ENCODE assay signal across 8 cellular contexts in the genomic region with DNA sequence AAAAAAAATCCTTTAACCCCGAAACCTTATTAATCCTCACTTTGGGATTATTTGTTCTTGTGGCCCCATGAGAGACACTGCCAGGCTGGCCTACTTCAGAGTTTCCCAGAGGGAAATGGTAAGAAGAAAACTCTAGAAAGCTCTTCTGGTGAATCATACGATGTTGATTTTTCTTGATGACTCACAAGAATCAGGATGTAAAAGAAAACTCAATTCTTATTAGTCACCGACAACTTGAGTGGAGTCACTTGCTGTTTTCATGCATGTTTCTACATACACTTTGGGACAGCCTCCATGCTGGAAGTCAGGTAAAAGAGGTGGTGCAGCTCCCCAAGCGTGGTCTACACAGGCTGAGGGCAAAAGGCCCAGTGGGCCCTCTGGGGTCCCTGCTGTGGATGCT. TPM values are rescaled to one million over a fixed set of nuclear protein-coding genes. Genes with fewer than 3 reads are reported as not detected.
A peak's percentile ranks its signal among the peaks of the same experiment; 100 is the strongest.
DNase-seq lines count a peak whose midpoint lies in the region; ATAC-seq and TF ChIP-seq lines count a peak whose summit lies in the region.

No MANE protein-coding gene starts in this region.

- TF ChIP-seq CTCF in AG10803 (conservative IDR thresholded peaks at IDR 0.05; ENCODE audit: low read length) (no peak), breast epithelium (IDR thresholded peaks at IDR 0.05) (no peak)

- no peaks in the 10 kb centered on the region for H3K4me1 ChIP-seq in breast epithelium
- peaks cover 14% of the 10 kb centered on the region for H3K4me1 ChIP-seq in mesodermal cell (ENCODE audit: control insufficient read depth, insufficient read depth, low read length, poor library complexity, severe bottlenecking)

- H3K9me3 ChIP-seq in breast epithelium (no peaks in the 10 kb centered on the region), mesodermal cell (ENCODE audit: control insufficient read depth, low read length) (no peaks in the 10 kb centered on the region)

- DNase-seq in AG10803 (ENCODE audit: low read depth) = peak; percentile 90
- DNase-seq in M059J (ENCODE audit: low read depth) = peak; percentile 93
- no peak for DNase-seq in breast epithelium (ENCODE audit: low spot score in 2 of 2)
- DNase-seq in stimulated activated CD4-positive, alpha-beta T cell treated with anti-CD3 and anti-CD28 coated beads, Interleukin-4, amount 100 ng/mL, for 4 hours = no peak
- no peak for DNase-seq in NCI-H524 treated with DMSO at 0.1 percent for 48 hours (lab: John Stamatoyannopoulos, UW)
- no peak for DNase-seq in iPS-NIHi7 (ENCODE audit: extremely low spot score)

- H3K27ac ChIP-seq in breast epithelium (peak overlapping the region; percentile 23 to 52), mesodermal cell (ENCODE audit: low read depth, low read length, severe bottlenecking) (peak overlapping the region; percentile 54)

- ATAC-seq in HG02798 (IDR thresholded peaks at IDR 0.05; ENCODE audit: poor library complexity, unreplicated experiment) = no peak

- 80 to 83% methylated on average over 2 of the region's 4 CpGs for WGBS in mesodermal cell (ENCODE audit: insufficient coverage in 2 of 2), 2 experiments

- H3K4me3 ChIP-seq in AG10803 (ENCODE audit: low read length) = no peak overlapping the region
- H3K4me3 ChIP-seq in breast epithelium = no peak overlapping the region
- no peak overlapping the region for H3K4me3 ChIP-seq in mesodermal cell (ENCODE audit: extremely low read depth, insufficient read depth, low read length, poor library complexity, severe bottlenecking)

- intact Hi-C loops in breast epithelium (cut with DNase I; ENCODE audit: low total_unique reads) = loop anchor here (5.0 kb wide), 1 partner anchor 485 kb away; no protein-coding TSS in a partner anchor

- no peaks in the 10 kb centered on the region for H3K27me3 ChIP-seq in breast epithelium

- no peak for TF ChIP-seq POLR2A in breast epithelium (IDR thresholded peaks at IDR 0.05)

- no peaks in the 10 kb centered on the region for H3K36me3 ChIP-seq in breast epithelium
- no peaks in the 10 kb centered on the region for H3K36me3 ChIP-seq in mesodermal cell (ENCODE audit: control insufficient read depth, insufficient read depth, low read length)

RNA-seq across cellular contexts. Expression of gene MYO5C, which starts 42.8 kb away (rescaled TPM):
- total RNA-seq in M059J (2014; rRNA removed; shearing (Covaris generic)) = 2.5 and 6.4 TPM in 2 replicates
- 10 to 100 TPM; 16.6 to 71.3 (median 51.5) TPM for total RNA-seq in breast epithelium
- 0.70 TPM for polyA plus RNA-seq in mesodermal cell (2013, experiment 1 of 2)
- 0.56 TPM for polyA plus RNA-seq in mesodermal cell (2013, experiment 2 of 2)

Comparison
In these comparisons a context has a peak if more than half of its experiments do, and no peak if none do; other contexts are left out.
1. DNase-seq: peak in AG10803 (single experiment) and M059J (single experiment); none in breast epithelium (0 of 2), stimulated activated CD4-positive, alpha-beta T cell treated with anti-CD3 and anti-CD28 coated beads, Interleukin-4, amount 100 ng/mL, for 4 hours (0 of 2), NCI-H524 treated with DMSO at 0.1 percent for 48 hours (single experiment) and iPS-NIHi7 (single experiment).